ENCODE assay signal across 18 cellular contexts in the genomic region with DNA sequence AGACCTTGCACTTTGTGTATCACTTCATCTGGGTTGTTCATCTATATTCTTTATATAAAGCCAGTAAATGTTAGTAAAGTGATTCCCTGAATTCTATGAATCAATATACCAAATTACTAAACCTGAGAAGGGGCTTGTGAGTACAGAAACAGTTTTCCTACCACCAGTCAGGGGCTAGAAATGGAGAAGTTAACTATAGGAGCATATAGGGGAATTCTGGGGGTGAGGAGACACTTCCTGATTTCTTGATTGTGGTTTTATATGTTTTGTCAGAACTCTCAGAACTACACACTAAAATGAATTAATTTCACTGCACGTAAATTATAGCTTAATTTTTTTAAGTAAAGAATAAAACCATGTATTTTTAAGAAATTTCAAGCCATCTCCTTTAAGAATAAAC.
"Had no signal": no experiment of that assay in that cellular context is flagged by ENCODE, and none has a peak within 500 bp of the region (broad histone marks: within the 10 kb centered on the region; RNA-seq: fewer than 3 reads in every experiment).

No MANE protein-coding gene starts in this region.

- ATAC-seq: body of pancreas; heart right ventricle; left colon; naive thymus-derived CD4-positive, alpha-beta T cell; sciatic nerve; stimulated activated effector memory CD8-positive, alpha-beta T cell treated with anti-CD3 and anti-CD28 coated beads, Interleukin-12 subunit alpha, Interleukin-12 subunit beta, amount 100 ng/mL, for 72 hours had no signal

- H3K27ac Mint-ChIP-seq: activated naive CD4-positive, alpha-beta T cell treated with anti-CD3 and anti-CD28 coated beads, Interleukin-2, amount 50 U/mL, for 24 hours; dendritic cell treated with granulocyte-macrophage colony-stimulating factor and Interleukin-4, amounts not matched to agents 40 ng/mL and 50 ng/mL, for 4 days; naive thymus-derived CD4-positive, alpha-beta T cell; stimulated activated effector memory CD8-positive, alpha-beta T cell treated with anti-CD3 and anti-CD28 coated beads, Interleukin-12 subunit alpha, Interleukin-12 subunit beta, amount 100 ng/mL, for 72 hours had no signal

- H3K27me3 Mint-ChIP-seq: activated naive CD4-positive, alpha-beta T cell treated with anti-CD3 and anti-CD28 coated beads, Interleukin-2, amount 50 U/mL, for 24 hours; dendritic cell treated with granulocyte-macrophage colony-stimulating factor and Interleukin-4, amounts not matched to agents 40 ng/mL and 50 ng/mL, for 4 days; naive thymus-derived CD4-positive, alpha-beta T cell had no signal

- H3K9me3 Mint-ChIP-seq: activated naive CD4-positive, alpha-beta T cell treated with anti-CD3 and anti-CD28 coated beads, Interleukin-2, amount 50 U/mL, for 24 hours; dendritic cell treated with granulocyte-macrophage colony-stimulating factor and Interleukin-4, amounts not matched to agents 40 ng/mL and 50 ng/mL, for 4 days had no signal

- DNase-seq: activated gamma-delta T cell treated with Interleukin-2 at 50 U/mL for 16 hours; activated T-cell treated with anti-CD3 and anti-CD28 coated beads, Interleukin-2, amount 50 U/mL, for 1 hour; anterior cingulate cortex; body of pancreas; effector CD4-positive, alpha-beta T cell; heart right ventricle; left colon; mesendoderm; naive thymus-derived CD4-positive, alpha-beta T cell; small intestine; stimulated activated CD4-positive, alpha-beta T cell treated with anti-CD3 and anti-CD28 coated beads, Interleukin-2, amount 100 ng/mL, for 24 hours; stomach had no signal

- H3K36me3 Mint-ChIP-seq: stimulated activated effector memory CD8-positive, alpha-beta T cell treated with anti-CD3 and anti-CD28 coated beads, Interleukin-12 subunit alpha, Interleukin-12 subunit beta, amount 100 ng/mL, for 72 hours had no signal

- FAIRE-seq: endometrium, keratinocyte, small intestine had no signal

- H3K4me3 Mint-ChIP-seq: activated naive CD4-positive, alpha-beta T cell treated with anti-CD3 and anti-CD28 coated beads, Interleukin-2, amount 50 U/mL, for 24 hours; dendritic cell treated with granulocyte-macrophage colony-stimulating factor and Interleukin-4, amounts not matched to agents 40 ng/mL and 50 ng/mL, for 4 days; naive thymus-derived CD4-positive, alpha-beta T cell; stimulated activated effector memory CD8-positive, alpha-beta T cell treated with anti-CD3 and anti-CD28 coated beads, Interleukin-12 subunit alpha, Interleukin-12 subunit beta, amount 100 ng/mL, for 72 hours had no signal

- H3K4me1 Mint-ChIP-seq: activated naive CD4-positive, alpha-beta T cell treated with anti-CD3 and anti-CD28 coated beads, Interleukin-2, amount 50 U/mL, for 24 hours; naive thymus-derived CD4-positive, alpha-beta T cell; stimulated activated effector memory CD8-positive, alpha-beta T cell treated with anti-CD3 and anti-CD28 coated beads, Interleukin-12 subunit alpha, Interleukin-12 subunit beta, amount 100 ng/mL, for 72 hours had no signal
